23 cellular contexts compared by ENCODE assay signal in genomic region chr3:162007722-162008121, GRCh38.
DNase-seq lines count a peak whose midpoint lies in the region; ATAC-seq, FAIRE-seq and TF ChIP-seq lines count a peak whose summit lies in the region.
"Had no signal": no experiment of that assay in that cellular context is flagged by ENCODE, and none has a peak within 500 bp of the region (broad histone marks: within the 10 kb centered on the region; RNA-seq: fewer than 3 reads in every experiment).

No MANE protein-coding gene starts in this region.

- H3K79me2 ChIP-seq in SK-N-SH (ENCODE audit: insufficient read depth), result no peaks in the 10 kb centered on the region

- no peak overlapping the region for H3K27ac ChIP-seq in SK-N-SH (ENCODE audit: low read depth in 2 of 2, low read length in 1 of 2)
- H3K27ac ChIP-seq in pancreas, result no peak overlapping the region
- no peak overlapping the region for H3K27ac ChIP-seq in thyroid gland
- H3K27ac ChIP-seq: 22Rv1, BLaER1, SJSA1 had no signal

- no peak for TF ChIP-seq POLR2A in thyroid gland (IDR thresholded peaks at IDR 0.05)

- H3K9me2 ChIP-seq in SK-N-SH, result peaks cover 4% of the 10 kb centered on the region; the same call in 1 of the 2 replicates

- no peak overlapping the region for H3K4me2 ChIP-seq in SK-N-SH
- H3K4me2 ChIP-seq: BLaER1 had no signal

- no peaks in the 10 kb centered on the region for H3F3A ChIP-seq in SK-N-SH (replicated peaks; ENCODE audit: insufficient read depth)

- no peak for FAIRE-seq in pancreas (lab: Jason Lieb, UNC)
- FAIRE-seq: GM12891, H1, RCC 7860 had no signal

- peaks cover 0 to 4% of the 10 kb centered on the region in 2 experiments; a peak in 1 of 4 replicates for H3K4me1 ChIP-seq in SK-N-SH (ENCODE audit: control insufficient read depth in 1 of 2, insufficient read depth in 2 of 2, low read depth in 1 of 2, low read length in 1 of 2)
- peaks cover 4% of the 10 kb centered on the region for H3K4me1 ChIP-seq in adipocyte (ENCODE audit: control insufficient read depth, insufficient read depth, low read length)
- no peaks in the 10 kb centered on the region for H3K4me1 ChIP-seq in pancreas
- no peaks in the 10 kb centered on the region for H3K4me1 ChIP-seq in thyroid gland
- H3K4me1 ChIP-seq: SJSA1 had no signal

- no peak for TF ChIP-seq RAD21 in SK-N-SH (IDR thresholded peaks at IDR 0.05; ENCODE audit: low read length)

- H3K27me3 ChIP-seq in SK-N-SH (ENCODE audit: insufficient read depth), result no peaks in the 10 kb centered on the region
- H3K27me3 ChIP-seq in adipocyte (replicated peaks; ENCODE audit: control insufficient read depth, insufficient read depth, low read length), result no peaks in the 10 kb centered on the region
- H3K27me3 ChIP-seq in pancreas, result no peaks in the 10 kb centered on the region
- H3K27me3 ChIP-seq in thyroid gland, result no peaks in the 10 kb centered on the region
- H3K27me3 ChIP-seq: BLaER1, SJSA1 had no signal

- 17% methylated on average over 2 of the region's 2 CpGs for WGBS in SK-N-SH (ENCODE audit: low lambda C conversion rate)
- 30 to 39% methylated on average over 2 of the region's 2 CpGs for WGBS in pancreas, 2 donors
- 54 to 58% methylated on average over 2 of the region's 2 CpGs for WGBS in thyroid gland, 2 donors

- H3K9ac ChIP-seq in SK-N-SH (no peak overlapping the region), adipocyte (ENCODE audit: low read length) (no peak overlapping the region)
- H3K9ac ChIP-seq: BLaER1 had no signal

- H4K20me1 ChIP-seq in SK-N-SH (ENCODE audit: insufficient read depth), result no peaks in the 10 kb centered on the region
- H4K20me1 ChIP-seq: BLaER1 had no signal

- CTCF ChIA-PET in SK-N-SH (lab: Yijun Ruan, JAX), result no interaction called here

- TF ChIP-seq CTCF in SK-N-SH (IDR thresholded peaks at IDR 0.05) (no peak), pancreas (IDR thresholded peaks at IDR 0.05) (no peak), thyroid gland (IDR thresholded peaks at IDR 0.05) (no peak)

- H3K9me3 ChIP-seq in SK-N-SH (no peaks in the 10 kb centered on the region), adipocyte (ENCODE audit: control insufficient read depth, low read length) (peaks cover 5% of the 10 kb centered on the region), pancreas (no peaks in the 10 kb centered on the region), thyroid gland (no peaks in the 10 kb centered on the region)
- H3K9me3 ChIP-seq: BLaER1 had no signal

- no peak for DNase-seq in SK-N-SH
- peak; percentile 9 for DNase-seq in GM04504 (ENCODE audit: low read depth)
- DNase-seq in adipocyte (ENCODE audit: low read depth), result peak; percentile 40
- DNase-seq in iris pigment epithelial cell (ENCODE audit: low read depth), result peak; percentile 8
- no peak for DNase-seq in pancreas
- no peak for DNase-seq in thyroid gland
- no peak for DNase-seq in OCI-M1 (lab: John Stamatoyannopoulos, UW)
- DNase-seq: CD4-positive, CD25-positive, alpha-beta regulatory T cell; GDM1; NCI-H1092; NCI-H1417 treated with DMSO at 0.1 percent for 48 hours; NCI-H1694 treated with DMSO at 0.1 percent for 48 hours; NCI-H2081; NCI-H526 treated with DMSO at 0.1 percent for 48 hours had no signal

- POLR2A ChIA-PET in SK-N-SH (lab: Yijun Ruan, JAX), result no interaction called here

- ATAC-seq in SK-N-SH treated with all-trans-retinoic acid at 6 μM for 48 hours, result no peak
- no peak for ATAC-seq in pancreas
- ATAC-seq: HCT116, Right ventricle myocardium inferior had no signal

- no peak overlapping the region for H2AFZ ChIP-seq in SK-N-SH (ENCODE audit: low read depth)

- no peaks in the 10 kb centered on the region for H3K36me3 ChIP-seq in SK-N-SH (replicated peaks in 1 of 2; ENCODE audit: control insufficient read depth in 1 of 2, insufficient read depth in 2 of 2, low read length in 1 of 2)
- H3K36me3 ChIP-seq in adipocyte (ENCODE audit: control insufficient read depth, insufficient read depth, low read length, severe bottlenecking), result no peaks in the 10 kb centered on the region
- no peaks in the 10 kb centered on the region for H3K36me3 ChIP-seq in pancreas
- H3K36me3 ChIP-seq in thyroid gland, result no peaks in the 10 kb centered on the region
- H3K36me3 ChIP-seq: BLaER1, SJSA1 had no signal

- intact Hi-C loops in pancreas (cut with DNase I), result no loop called here
- intact Hi-C loops in thyroid gland (cut with DNase I), result no loop called here

- H3K4me3 ChIP-seq in SK-N-SH (ENCODE audit: low read depth in 2 of 2, low read length in 1 of 2) (no peak overlapping the region), adipocyte (ENCODE audit: low read length) (no peak overlapping the region), pancreas (no peak overlapping the region), thyroid gland (replicated peaks in 1 of 3) (no peak overlapping the region)
- H3K4me3 ChIP-seq: BLaER1, SJSA1 had no signal

- TF ChIP-seq EP300 in SK-N-SH (IDR thresholded peaks at IDR 0.05; ENCODE audit: borderline replicate concordance in 1 of 2, low read depth in 1 of 2, low read length in 1 of 2), result no peak

TF ChIP-seq in SK-N-SH treated with all-trans-retinoic acid at 6 μM for 48 hours, 23 proteins besides CTCF, POLR2A, EP300 and RAD21:
- no peak for TF ChIP-seq OSR1 (CRISPR knock-in tag; IDR thresholded peaks at IDR 0.05)
- TF ChIP-seq ISL1 (CRISPR knock-in tag; IDR thresholded peaks at IDR 0.05), result peak; percentile 26; the same call in 1 of the 2 replicates
TF ChIP-seq in SK-N-SH treated with all-trans-retinoic acid at 6 μM for 48 hours: peak in this region for 1.

TF ChIP-seq in SK-N-SH, 30 proteins besides CTCF, POLR2A, EP300 and RAD21:
- no peak for TF ChIP-seq TEAD4 (IDR thresholded peaks at IDR 0.05; ENCODE audit: borderline replicate concordance, insufficient read depth)
- TF ChIP-seq PBX3 (IDR thresholded peaks at IDR 0.05), result no peak
- no peak for TF ChIP-seq NFIC (IDR thresholded peaks at IDR 0.05; ENCODE audit: borderline replicate concordance)
- TF ChIP-seq, protein P1, sequence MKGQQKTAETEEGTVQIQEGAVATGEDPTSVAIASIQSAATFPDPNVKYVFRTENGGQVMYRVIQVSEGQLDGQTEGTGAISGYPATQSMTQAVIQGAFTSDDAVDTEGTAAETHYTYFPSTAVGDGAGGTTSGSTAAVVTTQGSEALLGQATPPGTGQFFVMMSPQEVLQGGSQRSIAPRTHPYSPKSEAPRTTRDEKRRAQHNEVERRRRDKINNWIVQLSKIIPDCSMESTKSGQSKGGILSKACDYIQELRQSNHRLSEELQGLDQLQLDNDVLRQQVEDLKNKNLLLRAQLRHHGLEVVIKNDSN (IDR thresholded peaks at IDR 0.05; ENCODE audit: borderline replicate concordance, low read depth), result no peak
- no peak for TF ChIP-seq RCOR1 (IDR thresholded peaks at IDR 0.05; ENCODE audit: low read length)
- TF ChIP-seq FOXM1 (IDR thresholded peaks at IDR 0.05; ENCODE audit: low read depth), result no peak
- no peak for TF ChIP-seq SIN3A (IDR thresholded peaks at IDR 0.05; ENCODE audit: borderline replicate concordance, low read depth, low read length)
- TF ChIP-seq, protein P2, sequence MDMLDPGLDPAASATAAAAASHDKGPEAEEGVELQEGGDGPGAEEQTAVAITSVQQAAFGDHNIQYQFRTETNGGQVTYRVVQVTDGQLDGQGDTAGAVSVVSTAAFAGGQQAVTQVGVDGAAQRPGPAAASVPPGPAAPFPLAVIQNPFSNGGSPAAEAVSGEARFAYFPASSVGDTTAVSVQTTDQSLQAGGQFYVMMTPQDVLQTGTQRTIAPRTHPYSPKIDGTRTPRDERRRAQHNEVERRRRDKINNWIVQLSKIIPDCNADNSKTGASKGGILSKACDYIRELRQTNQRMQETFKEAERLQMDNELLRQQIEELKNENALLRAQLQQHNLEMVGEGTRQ (IDR thresholded peaks at IDR 0.05; ENCODE audit: borderline replicate concordance, low read depth, low read length), result no peak

Comparison
In these comparisons a context has a peak if more than half of its experiments do, and no peak if none do; other contexts are left out.
1. DNase-seq: peak in GM04504 (single experiment), adipocyte (single experiment) and iris pigment epithelial cell (single experiment); none in SK-N-SH (single experiment), pancreas (0 of 6), thyroid gland (0 of 2) and OCI-M1 (single experiment).